In the genomic region with DNA sequence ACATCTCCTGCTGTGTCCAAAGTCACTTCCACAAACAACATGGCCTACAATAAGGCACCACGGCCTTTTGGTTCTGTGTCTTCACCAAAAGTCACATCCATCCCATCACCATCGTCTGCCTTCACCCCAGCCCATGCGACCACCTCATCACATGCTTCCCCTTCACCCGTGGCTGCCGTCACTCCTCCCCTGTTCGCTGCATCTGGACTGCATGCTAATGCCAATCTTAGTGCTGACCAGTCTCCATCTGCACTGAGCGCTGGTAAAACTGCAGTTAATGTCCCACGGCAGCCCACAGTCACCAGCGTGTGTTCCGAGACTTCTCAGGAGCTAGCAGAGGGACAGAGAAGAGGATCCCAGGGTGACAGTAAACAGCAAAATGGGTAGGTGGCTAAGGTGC, we compare ENCODE assay signal across 22 cellular contexts.
DNase-seq lines count a peak whose midpoint lies in the region; ATAC-seq, FAIRE-seq and TF ChIP-seq lines count a peak whose summit lies in the region.
"Had no signal": no experiment of that assay in that cellular context is flagged by ENCODE, and none has a peak within 500 bp of the region (broad histone marks: within the 10 kb centered on the region; RNA-seq: fewer than 3 reads in every experiment).

No MANE protein-coding gene starts in this region.

- peaks cover 10% of the 10 kb centered on the region for H3K36me3 ChIP-seq in A673 (ENCODE audit: insufficient read depth, low read length, poor library complexity, severe bottlenecking)
- peaks cover 4% of the 10 kb centered on the region for H3K36me3 ChIP-seq in IMR-90 (ENCODE audit: control insufficient read depth, insufficient read depth, low read length)
- H3K36me3 ChIP-seq in H1 (ENCODE audit: control insufficient read depth in 2 of 4, insufficient read depth in 4 of 4, low read length in 3 of 4): no peaks in the 10 kb centered on the region
- peaks cover 4 to 12% of the 10 kb centered on the region in 2 experiments for H3K36me3 ChIP-seq in mesenchymal stem cell (ENCODE audit: control insufficient read depth in 1 of 2, insufficient read depth in 2 of 2, low read depth in 1 of 2, low read length in 2 of 2)

- no peaks in the 10 kb centered on the region for H3K36me3 Mint-ChIP-seq in progenitor cell of endocrine pancreas (ENCODE audit: insufficient read depth)

- H3K23me2 ChIP-seq in H1 (ENCODE audit: low read depth, low read length): no peaks in the 10 kb centered on the region

- H3K4me1 Mint-ChIP-seq in progenitor cell of endocrine pancreas (ENCODE audit: low read depth): peaks cover 18% of the 10 kb centered on the region
- peaks cover 6% of the 10 kb centered on the region for H3K4me1 Mint-ChIP-seq in stimulated activated naive CD8-positive, alpha-beta T cell treated with anti-CD3 and anti-CD28 coated beads, Interleukin-15, amount 100 ng/mL, for 72 hours
- H3K4me1 Mint-ChIP-seq: activated CD4-positive, alpha-beta T cell treated with anti-CD3 and anti-CD28 coated beads, Interleukin-2, amount 10 ng/mL, durations not matched to agents 24 days and 14 days; T-cell had no signal

- no peak for ATAC-seq in IMR-90 (ENCODE audit: low read depth)
- ATAC-seq in stimulated activated naive CD8-positive, alpha-beta T cell treated with anti-CD3 and anti-CD28 coated beads, Interleukin-15, amount 100 ng/mL, for 72 hours: no peak
- ATAC-seq: left lung, PC-3, T-cell had no signal

- TF ChIP-seq EP300 in H1 (IDR thresholded peaks at IDR 0.05; ENCODE audit: borderline replicate concordance in 1 of 2, low read depth in 2 of 2, low read length in 2 of 2): no peak

- FAIRE-seq in H1 (lab: Jason Lieb, UNC): no peak
- FAIRE-seq: A204.1, GM18507 had no signal

- intact Hi-C loops in A673 (cut with micrococcal nuclease; ENCODE audit: unreplicated experiment): loop anchor here (5.0 kb wide), 1 partner anchor 123 kb away; a partner anchor contains a TSS
- intact Hi-C loops in IMR-90 (cut with micrococcal nuclease): loop anchor here (5.0 kb wide), 2 partner anchors 123 to 168 kb away; a partner anchor contains a TSS

- BruUV-seq in A673 (replicated peaks; lab: Mats Ljungman, UMichigan) (no TSS peak), IMR-90 (replicated peaks; lab: Mats Ljungman, UMichigan) (no TSS peak)

- H4K91ac ChIP-seq in IMR-90 (ENCODE audit: insufficient read depth, low read depth, low read length) (no peak overlapping the region; the same call in 1 of the 2 replicates), H1 (replicated peaks; ENCODE audit: insufficient read length, low read length) (peak overlapping the region; percentile 13), mesenchymal stem cell (ENCODE audit: low read length) (peak overlapping the region; percentile 8)

- H3K79me2 ChIP-seq in H1 (ENCODE audit: control insufficient read depth in 1 of 2, insufficient read depth in 2 of 2, low read length in 2 of 2): no peaks in the 10 kb centered on the region; a peak in 1 of 4 replicates

- H3K4me2 ChIP-seq in IMR-90 (ENCODE audit: low read depth, low read length) (peak overlapping the region; percentile 43; the same call in 1 of the 2 replicates), H1 (ENCODE audit: insufficient read depth in 1 of 2, low read depth in 2 of 2, low read length in 2 of 2) (0 out of 4 replicates have a peak overlapping the region, but pooled peaks of 1 of the 2 experiments have one; percentile 30), mesenchymal stem cell (ENCODE audit: low read length, poor library complexity, severe bottlenecking) (no peak overlapping the region)
- H3K4me2 ChIP-seq: BLaER1 treated with 17β-estradiol and CSF1 and Interleukin-3, amounts not matched to agents 10 nM and 100 nM; KMS-11 had no signal

- H2BK15ac ChIP-seq in IMR-90 (ENCODE audit: low read depth, low read length): no peak overlapping the region; the same call in 2 of the 3 replicates
- H2BK15ac ChIP-seq in H1 (ENCODE audit: low read length): no peak overlapping the region
- H2BK15ac ChIP-seq in mesenchymal stem cell (ENCODE audit: low read depth, poor library complexity, severe bottlenecking): no peak overlapping the region

- H3K18ac ChIP-seq in IMR-90 (ENCODE audit: low read depth, low read length): peak overlapping the region; percentile 81
- peak overlapping the region; percentile 2; the same call in 1 of the 2 replicates for H3K18ac ChIP-seq in H1 (ENCODE audit: extremely low read depth, low read length)
- no peak overlapping the region for H3K18ac ChIP-seq in mesenchymal stem cell (ENCODE audit: low read depth in 1 of 2, low read length in 2 of 2)

- no peaks in the 10 kb centered on the region for H3K27me3 ChIP-seq in A673 (replicated peaks; ENCODE audit: insufficient read depth, low read depth, low read length, poor library complexity)
- no peaks in the 10 kb centered on the region for H3K27me3 ChIP-seq in IMR-90 (ENCODE audit: control insufficient read depth, insufficient read depth, low read length)
- H3K27me3 ChIP-seq in H1 (replicated peaks in 1 of 4; ENCODE audit: control insufficient read depth in 3 of 4, extremely low read depth in 1 of 4, insufficient read depth in 3 of 4, low read length in 3 of 4): no peaks in the 10 kb centered on the region
- no peaks in the 10 kb centered on the region for H3K27me3 ChIP-seq in mesenchymal stem cell (ENCODE audit: control insufficient read depth in 1 of 2, insufficient read depth in 1 of 2, low read length in 2 of 2)
- H3K27me3 ChIP-seq: BLaER1 treated with 17β-estradiol and CSF1 and Interleukin-3, amounts not matched to agents 10 nM and 100 nM; esophagus squamous epithelium; left lung; neutrophil; suprapubic skin had no signal

- peak overlapping the region; percentile 46 for H2AK5ac ChIP-seq in IMR-90 (ENCODE audit: low read depth, low read length)
- peak overlapping the region; percentile 83; the same call in 1 of the 2 replicates for H2AK5ac ChIP-seq in H1 (ENCODE audit: low read depth, low read length)
- H2AK5ac ChIP-seq in mesenchymal stem cell (ENCODE audit: low read length, severe bottlenecking): no peak overlapping the region

- no peak overlapping the region for H3K9ac ChIP-seq in IMR-90 (ENCODE audit: low read depth, low read length)
- H3K9ac ChIP-seq in H1 (replicated peaks in 1 of 4; ENCODE audit: extremely low read depth in 1 of 4, low read depth in 3 of 4, low read length in 3 of 4): no peak overlapping the region
- no peak overlapping the region for H3K9ac ChIP-seq in mesenchymal stem cell (ENCODE audit: low read length)
- H3K9ac ChIP-seq: BLaER1 treated with 17β-estradiol and CSF1 and Interleukin-3, amounts not matched to agents 10 nM and 100 nM; KMS-11 had no signal

- H3K9me3 ChIP-seq in A673 (ENCODE audit: low read depth, low read length, poor library complexity, severe bottlenecking) (no peaks in the 10 kb centered on the region), IMR-90 (ENCODE audit: control insufficient read depth, insufficient read depth, low read length) (no peaks in the 10 kb centered on the region), H1 (ENCODE audit: insufficient read depth in 2 of 2, low read depth in 1 of 2, low read length in 1 of 2) (no peaks in the 10 kb centered on the region), mesenchymal stem cell (ENCODE audit: control insufficient read depth, low read length) (no peaks in the 10 kb centered on the region)
- H3K9me3 ChIP-seq: BLaER1 treated with 17β-estradiol and CSF1 and Interleukin-3, amounts not matched to agents 10 nM and 100 nM; esophagus squamous epithelium; left lung; neutrophil; suprapubic skin had no signal

- no peak overlapping the region for H3K4me3 Mint-ChIP-seq in progenitor cell of endocrine pancreas (ENCODE audit: low read depth)
- H3K4me3 Mint-ChIP-seq in stimulated activated naive CD8-positive, alpha-beta T cell treated with anti-CD3 and anti-CD28 coated beads, Interleukin-15, amount 100 ng/mL, for 72 hours: no peak overlapping the region
- H3K4me3 Mint-ChIP-seq: activated CD4-positive, alpha-beta T cell treated with anti-CD3 and anti-CD28 coated beads, Interleukin-2, amount 10 ng/mL, durations not matched to agents 24 days and 14 days; T-cell had no signal

- peak overlapping the region; percentile 2; the same call in 1 of the 2 replicates for H3K14ac ChIP-seq in IMR-90 (replicated peaks; ENCODE audit: low read depth, low read length)
- H3K14ac ChIP-seq in H1 (ENCODE audit: insufficient read length): no peak overlapping the region
- H3K14ac ChIP-seq in mesenchymal stem cell (ENCODE audit: low read length in 2 of 2): no peak overlapping the region

- H4K8ac ChIP-seq in IMR-90 (ENCODE audit: low read depth in 2 of 2, low read length in 2 of 2) (peak overlapping the region in 1 of 2 experiments; percentile 11; a peak in 1 of 4 replicates), H1 (ENCODE audit: extremely low read depth, insufficient read depth, low read length) (peak overlapping the region; percentile 63; the same call in 1 of the 2 replicates), mesenchymal stem cell (ENCODE audit: low read length) (peak overlapping the region; percentile 4)

- H2BK5ac ChIP-seq in IMR-90 (ENCODE audit: low read depth, low read length, poor library complexity, severe bottlenecking) (peak overlapping the region; percentile 51), H1 (ENCODE audit: low read depth, low read length) (no peak overlapping the region), mesenchymal stem cell (ENCODE audit: low read depth, low read length, poor library complexity, severe bottlenecking) (no peak overlapping the region)

- peak overlapping the region; percentile 39 for H2AK9ac ChIP-seq in IMR-90 (replicated peaks; ENCODE audit: low read depth, low read length, poor library complexity)

- DNase-seq in A673 (ENCODE audit: low spot score): no peak
- no peak for DNase-seq in IMR-90
- no peak for DNase-seq in H1 (ENCODE audit: low read depth in 1 of 2, low spot score in 2 of 2)
- DNase-seq in mesenchymal stem cell: no peak
- no peak for DNase-seq in SHP77 (lab: John Stamatoyannopoulos, UW)
- no peak for DNase-seq in progenitor cell of endocrine pancreas (ENCODE audit: low spot score, unreplicated experiment)
- no peak for DNase-seq in stimulated activated naive CD8-positive, alpha-beta T cell treated with anti-CD3 and anti-CD28 coated beads, Interleukin-15, amount 100 ng/mL, for 72 hours
- DNase-seq in dermis blood vessel endothelial cell: no peak
- DNase-seq: activated CD4-positive, alpha-beta T cell treated with anti-CD3 and anti-CD28 coated beads, Interleukin-2, amount 10 ng/mL, durations not matched to agents 24 days and 14 days; effector CD8-positive, alpha-beta T cell; esophagus squamous epithelium; NCI-H1930; PC-3; stimulated activated CD8-positive, alpha-beta memory T cell treated with anti-CD3 and anti-CD28 coated beads, Interleukin-4, amount 100 ng/mL, for 48 hours; T-cell had no signal

- H4K20me1 ChIP-seq in IMR-90 (ENCODE audit: insufficient read depth, low read length): peaks cover under 1% of the 10 kb centered on the region; the same call in 1 of the 2 replicates
- H4K20me1 ChIP-seq in H1 (replicated peaks in 1 of 2; ENCODE audit: control insufficient read depth in 1 of 2, insufficient read depth in 2 of 2, low read length in 2 of 2): no peaks in the 10 kb centered on the region

- H3K4me3 ChIP-seq in A673 (ENCODE audit: low read depth, low read length, poor library complexity, severe bottlenecking) (no peak overlapping the region), IMR-90 (ENCODE audit: insufficient read depth, low read depth, low read length) (no peak overlapping the region), H1 (ENCODE audit: extremely low read depth in 1 of 4, insufficient read depth in 2 of 4, low read depth in 3 of 4, low read length in 4 of 4) (no peak overlapping the region), mesenchymal stem cell (ENCODE audit: insufficient read depth in 1 of 2, low read depth in 1 of 2, low read length in 2 of 2) (no peak overlapping the region)
- H3K4me3 ChIP-seq: BLaER1 treated with 17β-estradiol and CSF1 and Interleukin-3, amounts not matched to agents 10 nM and 100 nM; esophagus squamous epithelium; left lung; suprapubic skin had no signal

- H3K27me3 Mint-ChIP-seq in progenitor cell of endocrine pancreas: no peaks in the 10 kb centered on the region
- no peaks in the 10 kb centered on the region for H3K27me3 Mint-ChIP-seq in stimulated activated naive CD8-positive, alpha-beta T cell treated with anti-CD3 and anti-CD28 coated beads, Interleukin-15, amount 100 ng/mL, for 72 hours
- H3K27me3 Mint-ChIP-seq: activated CD4-positive, alpha-beta T cell treated with anti-CD3 and anti-CD28 coated beads, Interleukin-2, amount 10 ng/mL, durations not matched to agents 24 days and 14 days; T-cell had no signal

- WGBS in IMR-90 (ENCODE audit: extremely low coverage in 2 of 2, insufficient read length in 1 of 2), 2 experiments: 93% methylated on average over 3 of the region's 10 CpGs; no CpG with 5 or more reads in 1 of the 2 experiments
- WGBS in H1 (ENCODE audit: extremely low coverage in 1 of 2, insufficient coverage in 1 of 2, insufficient read length in 1 of 2, insufficient replicate concordance in 2 of 2, low coverage in 1 of 2, low lambda C conversion rate in 2 of 2, missing lambda C conversion rate in 1 of 2), 2 experiments: 92% methylated on average over 10 of the region's 10 CpGs; no CpG with 5 or more reads in 1 of the 2 experiments
- 95% methylated on average over 10 of the region's 10 CpGs for WGBS in mesenchymal stem cell

- POLR2A ChIA-PET in A673 (lab: Charles Lee; ENCODE audit: low non-redundant PET): no interaction called here
- POLR2A ChIA-PET in IMR-90 (lab: Charles Lee; ENCODE audit: unreplicated experiment): no interaction called here
- POLR2A ChIA-PET in H1 (lab: Charles Lee; ENCODE audit: partially characterized antibody): no interaction called here

- CTCF ChIA-PET in A673 (lab: Charles Lee): no interaction called here
- CTCF ChIA-PET in IMR-90 (lab: Yijun Ruan, JAX): interaction anchor here (1.1 kb wide), 1 partner anchor 147 kb away, joined by 3 read pairs; no protein-coding TSS in a partner anchor
- CTCF ChIA-PET in H1 (lab: Charles Lee; ENCODE audit: partially characterized antibody): interaction anchor here (1.1 kb wide), 1 partner anchor 167 kb away, joined by 5 read pairs; no protein-coding TSS in a partner anchor

- peak overlapping the region; percentile 3 for H2AFZ ChIP-seq in IMR-90 (replicated peaks; ENCODE audit: low read length, poor library complexity)
- H2AFZ ChIP-seq in H1 (ENCODE audit: low read length): no peak overlapping the region
- H2AFZ ChIP-seq in mesenchymal stem cell (ENCODE audit: low read depth, low read length): no peak overlapping the region

- H3K9me1 ChIP-seq in IMR-90 (ENCODE audit: insufficient read depth, low read length): peaks cover 7% of the 10 kb centered on the region

- H2BK12ac ChIP-seq in H1 (ENCODE audit: low read depth, low read length): peak overlapping the region; percentile 68; the same call in 1 of the 2 replicates
- peak overlapping the region; percentile 51 to 70 for H2BK12ac ChIP-seq in mesenchymal stem cell (ENCODE audit: low read length in 2 of 2)

- peak overlapping the region; percentile 36 for H4K5ac ChIP-seq in IMR-90 (ENCODE audit: low read depth, low read length)
- no peak overlapping the region for H4K5ac ChIP-seq in H1 (ENCODE audit: insufficient read length, low read depth, low read length)

- H3K23ac ChIP-seq in IMR-90 (ENCODE audit: low read depth, low read length) (peak overlapping the region; percentile 62), H1 (ENCODE audit: insufficient read length) (no peak overlapping the region), mesenchymal stem cell (ENCODE audit: low read length in 2 of 2) (peak overlapping the region in 1 of 2 experiments; percentile 89)

- TF ChIP-seq CTCF in A673 (conservative IDR thresholded peaks at IDR 0.05; ENCODE audit: low read depth, low read length): no peak
- no peak for TF ChIP-seq CTCF in IMR-90 (conservative IDR thresholded peaks at IDR 0.05; ENCODE audit: low read depth, low read length)
- no peak for TF ChIP-seq CTCF in H1 (IDR thresholded peaks at IDR 0.05; ENCODE audit: control extremely low read depth in 1 of 3, insufficient read depth in 1 of 3, low read depth in 1 of 3, low read length in 3 of 3)
- no peak for TF ChIP-seq CTCF in progenitor cell of endocrine pancreas (IDR thresholded peaks at IDR 0.05; ENCODE audit: unreplicated experiment)

- H3K79me1 ChIP-seq in IMR-90 (ENCODE audit: low read depth in 1 of 2, low read length in 2 of 2) (peaks cover 22 to 37% of the 10 kb centered on the region in 2 experiments), H1 (ENCODE audit: low read depth, low read length) (no peaks in the 10 kb centered on the region), mesenchymal stem cell (replicated peaks; ENCODE audit: low read length, poor library complexity, severe bottlenecking) (peaks cover 13% of the 10 kb centered on the region)

- TF ChIP-seq POLR2A in IMR-90 (IDR thresholded peaks at IDR 0.05; ENCODE audit: low read depth, low read length) (no peak), H1 (IDR thresholded peaks at IDR 0.05; ENCODE audit: control extremely low read depth in 1 of 2, low read depth in 2 of 2, low read length in 2 of 2) (no peak)

- H3K9me3 Mint-ChIP-seq in progenitor cell of endocrine pancreas (ENCODE audit: low read depth): no peaks in the 10 kb centered on the region
- no peaks in the 10 kb centered on the region for H3K9me3 Mint-ChIP-seq in stimulated activated naive CD8-positive, alpha-beta T cell treated with anti-CD3 and anti-CD28 coated beads, Interleukin-15, amount 100 ng/mL, for 72 hours
- H3K9me3 Mint-ChIP-seq: activated CD4-positive, alpha-beta T cell treated with anti-CD3 and anti-CD28 coated beads, Interleukin-2, amount 10 ng/mL, durations not matched to agents 24 days and 14 days; T-cell had no signal

- H3K56ac ChIP-seq in IMR-90 (ENCODE audit: extremely low read depth, insufficient read depth, low read length) (no peak overlapping the region), H1 (replicated peaks; ENCODE audit: insufficient read length, low read depth, low read length) (no peak overlapping the region)

- H3K4ac ChIP-seq in IMR-90 (ENCODE audit: low read depth, low read length) (peak overlapping the region; percentile 45; the same call in 1 of the 2 replicates), H1 (replicated peaks; ENCODE audit: insufficient read length, low read depth, low read length) (no peak overlapping the region), mesenchymal stem cell (ENCODE audit: low read depth in 1 of 2, low read length in 2 of 2) (no peak overlapping the region)

- TF ChIP-seq RAD21 in IMR-90 (IDR thresholded peaks at IDR 0.05; ENCODE audit: low read length): no peak
- TF ChIP-seq RAD21 in H1 (IDR thresholded peaks at IDR 0.05 in 1 of 2, conservative IDR thresholded peaks at IDR 0.05 in 1 of 2; ENCODE audit: low read depth in 2 of 2, low read length in 2 of 2): no peak

- H3K4me1 ChIP-seq in A673 (ENCODE audit: insufficient read depth, low read length, poor library complexity, severe bottlenecking): peaks cover 57% of the 10 kb centered on the region
- peaks cover 16% of the 10 kb centered on the region for H3K4me1 ChIP-seq in IMR-90 (ENCODE audit: control insufficient read depth, insufficient read depth, low read length)
- peaks cover 0 to 7% (median 4%) of the 10 kb centered on the region in 4 experiments; a peak in 4 of 7 replicates for H3K4me1 ChIP-seq in H1 (replicated peaks in 1 of 4; ENCODE audit: control insufficient read depth in 3 of 4, insufficient read depth in 4 of 4, low read length in 3 of 4)
- H3K4me1 ChIP-seq in mesenchymal stem cell (ENCODE audit: control insufficient read depth, insufficient read depth, low read depth, low read length): no peaks in the 10 kb centered on the region

- dilution Hi-C loops in IMR-90 (cut with HindIII; ENCODE audit: low sequenced_read_pairs, unreplicated experiment): no loop called here

- H3K27ac ChIP-seq in A673 (ENCODE audit: low read depth, low read length, poor library complexity, severe bottlenecking) (peak overlapping the region; percentile 77), IMR-90 (ENCODE audit: insufficient read depth, low read length) (peak overlapping the region; percentile 32; the same call in 1 of the 2 replicates), H1 (ENCODE audit: low read depth, low read length) (0 out of 2 replicates have a peak overlapping the region, but pooled peaks have one; percentile 14), mesenchymal stem cell (ENCODE audit: low read length, poor library complexity, severe bottlenecking) (no peak overlapping the region)
- H3K27ac ChIP-seq: BLaER1 treated with 17β-estradiol and CSF1 and Interleukin-3, amounts not matched to agents 10 nM and 100 nM; KMS-11; left lung; neutrophil; suprapubic skin had no signal

- H3K27ac Mint-ChIP-seq in progenitor cell of endocrine pancreas: no peak overlapping the region
- H3K27ac Mint-ChIP-seq in stimulated activated naive CD8-positive, alpha-beta T cell treated with anti-CD3 and anti-CD28 coated beads, Interleukin-15, amount 100 ng/mL, for 72 hours: no peak overlapping the region
- H3K27ac Mint-ChIP-seq: activated CD4-positive, alpha-beta T cell treated with anti-CD3 and anti-CD28 coated beads, Interleukin-2, amount 10 ng/mL, durations not matched to agents 24 days and 14 days; T-cell had no signal

- H2BK20ac ChIP-seq in IMR-90 (ENCODE audit: low read depth, low read length): peak overlapping the region; percentile 11; the same call in 1 of the 2 replicates
- no peak overlapping the region for H2BK20ac ChIP-seq in H1 (ENCODE audit: low read length)

- in situ Hi-C loops in IMR-90 (cut with MboI; ENCODE audit: low sequenced_read_pairs): loop anchor here (25.0 kb wide), 1 partner anchor 763 kb away; no protein-coding TSS in a partner anchor

- 0 out of 2 replicates have a peak overlapping the region, but pooled peaks have one; percentile 34 for H2BK120ac ChIP-seq in IMR-90 (ENCODE audit: low read depth, low read length)
- H2BK120ac ChIP-seq in H1 (replicated peaks; ENCODE audit: low read depth, low read length): no peak overlapping the region
- H2BK120ac ChIP-seq in mesenchymal stem cell (ENCODE audit: low read depth, low read length): no peak overlapping the region

Comparison
In these comparisons a context has a peak if more than half of its experiments do, and no peak if none do; other contexts are left out.
1. H3K18ac ChIP-seq: peak in IMR-90 (single experiment) and H1 (single experiment); none in mesenchymal stem cell (0 of 2).